In the genomic region with DNA sequence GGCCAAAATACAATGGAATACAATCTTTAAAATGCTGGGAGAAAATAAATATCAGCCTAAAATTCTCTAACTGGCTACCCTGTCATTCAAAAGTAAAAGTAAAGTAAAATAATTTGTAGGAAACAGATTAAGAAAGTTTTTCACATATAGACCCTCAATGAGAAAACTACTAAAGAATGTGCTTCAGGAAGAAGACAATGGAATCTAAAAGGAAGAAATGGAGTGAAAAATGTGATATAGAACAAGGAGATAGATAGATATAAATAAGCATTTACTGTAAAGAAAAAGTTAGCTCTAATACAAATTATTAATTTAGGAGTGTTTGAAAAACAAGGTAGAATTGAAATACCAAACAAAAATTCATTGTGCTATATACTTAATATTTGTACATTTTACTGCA, we compare ENCODE assay signal across 33 cellular contexts.
"Had no signal": no experiment of that assay in that cellular context is flagged by ENCODE, and none has a peak within 500 bp of the region (broad histone marks: within the 10 kb centered on the region; RNA-seq: fewer than 3 reads in every experiment).

No MANE protein-coding gene starts in this region.

- FAIRE-seq: astrocyte, bronchial epithelial cell had no signal

- H3K4me3 ChIP-seq: adrenal gland, ascending aorta, body of pancreas, breast epithelium, cardiac muscle cell had no signal

- H3K36me3 ChIP-seq: adrenal gland, ascending aorta, brain microvascular endothelial cell, breast epithelium, cardiac muscle cell had no signal

- H3K4me1 ChIP-seq: adrenal gland, body of pancreas, breast epithelium had no signal

- H3K27ac ChIP-seq: adrenal gland, ascending aorta, body of pancreas, brain microvascular endothelial cell, breast epithelium, cardiac muscle cell had no signal

- ATAC-seq: activated naive CD4-positive, alpha-beta T cell treated with anti-CD3 and anti-CD28 coated beads, Interleukin-2, amount 50 U/mL, for 72 hours; activated naive CD8-positive, alpha-beta T cell treated with anti-CD3 and anti-CD28 coated beads, Interleukin-2, amount 50 U/mL, for 24 hours; activated T-cell treated with anti-CD3 and anti-CD28 coated beads, Interleukin-2, amount 50 U/mL, for 4 hours; activated T-cell treated with anti-CD3 and anti-CD28 coated beads, Interleukin-2, amount 50 U/mL, for 72 hours; activated T-helper 17 cell treated with anti-CD3 and anti-CD28 coated beads, Interleukin-2, amount 50 U/mL, for 72 hours; body of pancreas had no signal

- H3K27me3 ChIP-seq: adrenal gland, ascending aorta, body of pancreas, brain microvascular endothelial cell, breast epithelium, cardiac muscle cell had no signal

- DNase-seq: activated effector memory CD4-positive, alpha-beta T cell treated with anti-CD3 and anti-CD28 coated beads, Interleukin-2, amount 50 U/mL, for 16 hours; activated effector memory CD4-positive, alpha-beta T cell treated with Interleukin-2 at 50 U/mL for 16 hours; activated gamma-delta T cell; activated gamma-delta T cell treated with Interleukin-2 at 50 U/mL for 16 hours; activated naive CD4-positive, alpha-beta T cell; activated naive CD4-positive, alpha-beta T cell treated with anti-CD3 and anti-CD28 coated beads for 36 hours; activated naive CD4-positive, alpha-beta T cell treated with anti-CD3 and anti-CD28 coated beads, Interleukin-2, amount 10 ng/mL, durations not matched to agents 7 days and 5 days; activated naive CD4-positive, alpha-beta T cell treated with anti-CD3 and anti-CD28 coated beads, Interleukin-2, amount 50 U/mL, for 16 hours; activated naive CD4-positive, alpha-beta T cell treated with Interleukin-2 at 50 U/mL for 16 hours; activated naive CD8-positive, alpha-beta T cell treated with anti-CD3 and anti-CD28 coated beads for 36 hours; activated naive CD8-positive, alpha-beta T cell treated with anti-CD3 and anti-CD28 coated beads, Interleukin-2, amount 10 ng/mL, durations not matched to agents 7 days and 5 days; activated naive CD8-positive, alpha-beta T cell treated with anti-CD3 and anti-CD28 coated beads, Interleukin-2, amount 50 U/mL, for 24 hours; activated T-cell treated with anti-CD3 and anti-CD28 coated beads, Interleukin-2, amount 50 U/mL, for 1 hour; activated T-cell treated with anti-CD3 and anti-CD28 coated beads, Interleukin-2, amount 50 U/mL, for 24 hours; activated T-cell treated with anti-CD3 and anti-CD28 coated beads, Interleukin-2, amount 50 U/mL, for 4 hours; activated T-cell treated with anti-CD3 and anti-CD28 coated beads, Interleukin-2, amount 50 U/mL, for 48 hours; activated T-cell treated with anti-CD3 and anti-CD28 coated beads, Interleukin-2, amount 50 U/mL, for 72 hours; adrenal gland; amniotic stem cell; amygdala; aorta; body of pancreas; caudate nucleus; central memory CD4-positive, alpha-beta T cell; cerebellar nuclear complex had no signal
